22 cellular contexts compared by ENCODE assay signal in the genomic region with DNA sequence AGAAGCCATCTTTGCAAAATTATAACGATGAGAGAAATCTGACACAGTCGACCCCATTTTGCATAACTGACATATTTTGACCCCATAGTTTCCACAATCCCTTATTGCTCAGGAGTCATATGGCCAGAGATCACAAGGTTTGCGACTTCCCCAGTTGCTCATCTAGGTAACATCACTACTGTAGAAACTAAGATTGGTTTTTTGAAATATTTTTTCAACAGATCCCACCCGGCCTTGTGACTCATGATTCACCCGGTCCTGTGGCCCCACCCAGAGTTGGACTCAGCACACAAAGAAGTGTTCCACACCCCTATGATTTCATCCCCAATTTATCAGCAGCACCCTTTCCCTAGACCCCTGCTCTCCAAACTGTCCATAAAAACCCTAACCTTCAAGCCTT. TPM values are rescaled to one million over a fixed set of nuclear protein-coding genes. Genes with fewer than 3 reads are reported as not detected.
DNase-seq lines count a peak whose midpoint lies in the region; ATAC-seq and FAIRE-seq lines count a peak whose summit lies in the region.
"Had no signal": no experiment of that assay in that cellular context is flagged by ENCODE, and none has a peak within 500 bp of the region (broad histone marks: within the 10 kb centered on the region; RNA-seq: fewer than 3 reads in every experiment).

No MANE protein-coding gene starts in this region.

- no peak for FAIRE-seq in small intestine (lab: Jason Lieb, UNC)
- FAIRE-seq: TTC549 had no signal

- DNase-seq in T-helper 1 cell, result no peak
- no peak for DNase-seq in memory B cell (ENCODE audit: low spot score in 2 of 2)
- DNase-seq in epidermal melanocyte (ENCODE audit: insufficient read length, low spot score), result no peak
- no peak for DNase-seq in small intestine
- DNase-seq in C1 segment of cervical spinal cord (lab: John Stamatoyannopoulos, UW), result no peak
- DNase-seq: activated CD8-positive, alpha-beta memory T cell treated with anti-CD3 and anti-CD28 coated beads, Interleukin-2, amount 50 U/mL, for 48 hours; anterior cingulate cortex; foreskin fibroblast; left ventricle myocardium inferior; NCI-H1105 treated with DMSO at 0.1 percent for 48 hours; stimulated activated naive CD4-positive, alpha-beta T cell treated with Interleukin-2 at 50 U/mL for 16 hours; upper lobe of right lung had no signal

- H3K9ac ChIP-seq in HUES48 (ENCODE audit: low read depth, low read length), result no peak overlapping the region

- peak overlapping the region; percentile 96 for H3K27ac Mint-ChIP-seq in T-helper 1 cell treated with Interleukin-12 subunit alpha and Interleukin-12 subunit beta and Interleukin-4 antibody, amounts not matched to agents 30 μg/mL and 1 μg/mL, for 36 hours
- H3K27ac Mint-ChIP-seq in activated T-helper 17 cell treated with anti-CD3 and anti-CD28 coated beads, Interleukin-2, amount 50 U/mL, for 72 hours, result peak overlapping the region; percentile 8
- peak overlapping the region; percentile 70 for H3K27ac Mint-ChIP-seq in memory B cell

- H3K36me3 Mint-ChIP-seq in T-helper 1 cell treated with Interleukin-12 subunit alpha and Interleukin-12 subunit beta and Interleukin-4 antibody, amounts not matched to agents 30 μg/mL and 1 μg/mL, for 36 hours (ENCODE audit: low read depth), result peaks cover 56% of the 10 kb centered on the region
- no peaks in the 10 kb centered on the region for H3K36me3 Mint-ChIP-seq in activated T-helper 17 cell treated with anti-CD3 and anti-CD28 coated beads, Interleukin-2, amount 50 U/mL, for 72 hours (ENCODE audit: low read depth)
- H3K36me3 Mint-ChIP-seq in memory B cell, result peaks cover 2% of the 10 kb centered on the region

- H3K27me3 Mint-ChIP-seq in T-helper 1 cell treated with Interleukin-12 subunit alpha and Interleukin-12 subunit beta and Interleukin-4 antibody, amounts not matched to agents 30 μg/mL and 1 μg/mL, for 36 hours (ENCODE audit: low read depth), result no peaks in the 10 kb centered on the region
- no peaks in the 10 kb centered on the region for H3K27me3 Mint-ChIP-seq in activated T-helper 17 cell treated with anti-CD3 and anti-CD28 coated beads, Interleukin-2, amount 50 U/mL, for 72 hours
- H3K27me3 Mint-ChIP-seq in memory B cell, result no peaks in the 10 kb centered on the region

- peaks cover 19% of the 10 kb centered on the region for H3K9me3 Mint-ChIP-seq in T-helper 1 cell treated with Interleukin-12 subunit alpha and Interleukin-12 subunit beta and Interleukin-4 antibody, amounts not matched to agents 30 μg/mL and 1 μg/mL, for 36 hours
- no peaks in the 10 kb centered on the region for H3K9me3 Mint-ChIP-seq in activated T-helper 17 cell treated with anti-CD3 and anti-CD28 coated beads, Interleukin-2, amount 50 U/mL, for 72 hours
- peaks cover 2% of the 10 kb centered on the region for H3K9me3 Mint-ChIP-seq in memory B cell

- H3K4me1 ChIP-seq in HUES48 (ENCODE audit: control insufficient read depth, insufficient read depth, low read length) (peaks cover 31% of the 10 kb centered on the region), small intestine (ENCODE audit: control insufficient read depth in 2 of 2, insufficient read depth in 1 of 2, low read depth in 1 of 2, low read length in 1 of 2) (no peaks in the 10 kb centered on the region)
- H3K4me1 ChIP-seq: left ventricle myocardium inferior, prostate gland, upper lobe of right lung had no signal

- H3K9me3 ChIP-seq in HUES48 (ENCODE audit: control insufficient read depth, insufficient read depth, low read length), result no peaks in the 10 kb centered on the region
- no peaks in the 10 kb centered on the region for H3K9me3 ChIP-seq in small intestine (ENCODE audit: control insufficient read depth, low read depth)
- H3K9me3 ChIP-seq: left ventricle myocardium inferior, prostate gland, upper lobe of right lung had no signal

- peak; percentile 47 for ATAC-seq in activated T-helper 17 cell treated with anti-CD3 and anti-CD28 coated beads, Interleukin-2, amount 50 U/mL, for 72 hours (replicated peaks)
- ATAC-seq in memory B cell (ENCODE audit: low read depth), result no peak
- ATAC-seq: Panc1, upper lobe of right lung had no signal

- WGBS in small intestine, 3 donors, result 70 to 73% (median 70%) methylated on average over 5 of the region's 5 CpGs

- no peak overlapping the region for H3K4me3 Mint-ChIP-seq in T-helper 1 cell treated with Interleukin-12 subunit alpha and Interleukin-12 subunit beta and Interleukin-4 antibody, amounts not matched to agents 30 μg/mL and 1 μg/mL, for 36 hours
- H3K4me3 Mint-ChIP-seq in activated T-helper 17 cell treated with anti-CD3 and anti-CD28 coated beads, Interleukin-2, amount 50 U/mL, for 72 hours, result peak overlapping the region; percentile 57
- no peak overlapping the region for H3K4me3 Mint-ChIP-seq in memory B cell

- peaks cover 71% of the 10 kb centered on the region for H3K4me1 Mint-ChIP-seq in T-helper 1 cell treated with Interleukin-12 subunit alpha and Interleukin-12 subunit beta and Interleukin-4 antibody, amounts not matched to agents 30 μg/mL and 1 μg/mL, for 36 hours (ENCODE audit: low read depth)
- H3K4me1 Mint-ChIP-seq in activated T-helper 17 cell treated with anti-CD3 and anti-CD28 coated beads, Interleukin-2, amount 50 U/mL, for 72 hours, result peaks cover 12% of the 10 kb centered on the region
- peaks cover 23% of the 10 kb centered on the region for H3K4me1 Mint-ChIP-seq in memory B cell

- H3K27me3 ChIP-seq in HUES48 (ENCODE audit: control insufficient read depth, insufficient read depth, low read length) (peaks cover 36% of the 10 kb centered on the region), small intestine (ENCODE audit: control insufficient read depth in 2 of 2, insufficient read depth in 2 of 2, low read length in 2 of 2) (no peaks in the 10 kb centered on the region)
- H3K27me3 ChIP-seq: upper lobe of right lung had no signal

- H3K4me3 ChIP-seq in HUES48 (ENCODE audit: low read depth, low read length) (no peak overlapping the region), small intestine (ENCODE audit: low read depth in 1 of 2, low read length in 2 of 2) (no peak overlapping the region)
- H3K4me3 ChIP-seq: left ventricle myocardium inferior, prostate gland, upper lobe of right lung had no signal

- H3K36me3 ChIP-seq in HUES48 (ENCODE audit: control insufficient read depth, insufficient read depth, low read length), result no peaks in the 10 kb centered on the region
- H3K36me3 ChIP-seq in small intestine (ENCODE audit: control insufficient read depth in 2 of 2, insufficient read depth in 2 of 2, low read length in 2 of 2), result no peaks in the 10 kb centered on the region
- H3K36me3 ChIP-seq: left ventricle myocardium inferior, prostate gland, upper lobe of right lung had no signal

- peak overlapping the region; percentile 95 for H3K27ac ChIP-seq in HUES48 (ENCODE audit: low read depth, low read length)
- H3K27ac ChIP-seq in small intestine (ENCODE audit: low read depth in 1 of 2, low read length in 1 of 2), result peak overlapping the region in 1 of 2 donors; percentile 34
- H3K27ac ChIP-seq: 22Rv1, HL-60, left ventricle myocardium inferior, prostate gland had no signal

RNA-seq across cellular contexts. Expression of gene TIMD4, which starts 50.2 kb away (rescaled TPM):
- total RNA-seq in activated T-helper 17 cell treated with anti-CD3 and anti-CD28 coated beads, Interleukin-2, amount 50 U/mL, for 72 hours, result 1 to 10 TPM in 1 of 2 donors, under 1 TPM in 1; 0.67 to 1.3 TPM
- polyA plus RNA-seq in small intestine, result under 1 TPM in 1 of 3 donors, not detected in 2; 0.51 TPM
- total RNA-seq: chondrocyte, left ventricle myocardium inferior, myocyte, upper lobe of right lung had no signal

Comparison
In these comparisons a context has a peak if more than half of its experiments do, and no peak if none do; other contexts are left out.
1. H3K27ac Mint-ChIP-seq: peak in every context shown above with its lines; median percentile 96 in T-helper 1 cell treated with Interleukin-12 subunit alpha and Interleukin-12 subunit beta and Interleukin-4 antibody, amounts not matched to agents 30 μg/mL and 1 μg/mL, for 36 hours; 70 in memory B cell; 8 in activated T-helper 17 cell treated with anti-CD3 and anti-CD28 coated beads, Interleukin-2, amount 50 U/mL, for 72 hours.